ENCODE assay signal across 26 cellular contexts in genomic region chr1:202416641-202417040, GRCh38.
DNase-seq lines count a peak whose midpoint lies in the region; ATAC-seq, FAIRE-seq and TF ChIP-seq lines count a peak whose summit lies in the region.
"Had no signal": no experiment of that assay in that cellular context is flagged by ENCODE, and none has a peak within 500 bp of the region (broad histone marks: within the 10 kb centered on the region; RNA-seq: fewer than 3 reads in every experiment).

No MANE protein-coding gene starts in this region.

- no peak for TF ChIP-seq CTCF in left ventricle myocardium inferior (IDR thresholded peaks at IDR 0.05; ENCODE audit: borderline replicate concordance)
- TF ChIP-seq CTCF in pancreas (IDR thresholded peaks at IDR 0.05) = no peak

- no peak for DNase-seq in left ventricle myocardium inferior
- no peak for DNase-seq in right cardiac atrium
- DNase-seq in caudate nucleus (lab: John Stamatoyannopoulos, UW) = peak in 5 of 61 donors; percentile 23 to 60 (median 32)
- peak; percentile 77 for DNase-seq in medulla oblongata (ENCODE audit: extremely low spot score)
- DNase-seq in superior temporal gyrus (ENCODE audit: extremely low spot score) = peak; percentile 81
- no peak for DNase-seq in pancreas
- DNase-seq: activated CD4-positive, alpha-beta T cell treated with anti-CD3 and anti-CD28 coated beads, Interleukin-2, amount 10 ng/mL, durations not matched to agents 24 days and 14 days; activated naive CD4-positive, alpha-beta T cell treated with Interleukin-2 at 50 U/mL for 16 hours; activated T-cell treated with anti-CD3 and anti-CD28 coated beads, Interleukin-2, amount 50 U/mL, for 72 hours; BE2C; cerebellar nuclear complex; H7; NCI-H510A treated with DMSO at 0.1 percent for 48 hours; Peyer's patch; psoas muscle; stimulated activated CD4-positive, alpha-beta T cell treated with anti-CD3 and anti-CD28 coated beads, Interleukin-1b, Interleukin-23, amount 100 ng/mL, for 48 hours; upper lobe of left lung had no signal

- H3K36me3 ChIP-seq in left ventricle myocardium inferior (no peaks in the 10 kb centered on the region), pancreas (no peaks in the 10 kb centered on the region)
- H3K36me3 ChIP-seq: BE2C, neural progenitor cell, Peyer's patch, upper lobe of left lung had no signal

- WGBS in right cardiac atrium = 27% methylated on average over 1 of the region's 1 CpG
- WGBS in pancreas, 2 donors = 23 to 41% methylated on average over 1 of the region's 1 CpG

- no peak for FAIRE-seq in pancreas (lab: Jason Lieb, UNC)
- FAIRE-seq: A204.1, HTR-8/SVneo, islet of Langerhans had no signal

- intact Hi-C loops in left ventricle myocardium inferior (cut with micrococcal nuclease) = no loop called here
- intact Hi-C loops in right cardiac atrium (cut with DNase I) = no loop called here
- intact Hi-C loops in pancreas (cut with DNase I) = no loop called here

- no peaks in the 10 kb centered on the region for H3K9me3 ChIP-seq in left ventricle myocardium inferior (replicated peaks)
- no peaks in the 10 kb centered on the region for H3K9me3 ChIP-seq in right cardiac atrium (ENCODE audit: control insufficient read depth, low read length)
- no peaks in the 10 kb centered on the region for H3K9me3 ChIP-seq in pancreas
- H3K9me3 ChIP-seq: BE2C, Peyer's patch, psoas muscle, upper lobe of left lung had no signal

- H3K4me3 ChIP-seq in left ventricle myocardium inferior = no peak overlapping the region
- no peak overlapping the region for H3K4me3 ChIP-seq in right cardiac atrium (ENCODE audit: low read length)
- no peak overlapping the region for H3K4me3 ChIP-seq in pancreas
- H3K4me3 ChIP-seq: neural progenitor cell, Peyer's patch, psoas muscle, upper lobe of left lung had no signal

- H3K27ac ChIP-seq in left ventricle myocardium inferior (replicated peaks) (peak overlapping the region; percentile 40), right cardiac atrium (ENCODE audit: low read length) (no peak overlapping the region), caudate nucleus (ENCODE audit: low read depth, low read length) (peak overlapping the region; percentile 9), pancreas (no peak overlapping the region)
- H3K27ac ChIP-seq: epithelial cell of prostate, KMS-11, neural progenitor cell, Peyer's patch, psoas muscle, upper lobe of left lung, VCaP had no signal

- H3K4me1 ChIP-seq in left ventricle myocardium inferior (peaks cover 81% of the 10 kb centered on the region), right cardiac atrium (ENCODE audit: control insufficient read depth, insufficient read depth, low read length) (peaks cover 4% of the 10 kb centered on the region), pancreas (peaks cover 15 to 42% (median 25%) of the 10 kb centered on the region in 3 donors)
- H3K4me1 ChIP-seq: BE2C, Peyer's patch had no signal

- ATAC-seq in right cardiac atrium (no peak), pancreas (no peak), GM19351 (IDR thresholded peaks at IDR 0.05; ENCODE audit: unreplicated experiment) (no peak), HG03139 (IDR thresholded peaks at IDR 0.05; ENCODE audit: unreplicated experiment) (no peak)
- ATAC-seq: activated T-cell treated with anti-CD3 and anti-CD28 coated beads, Interleukin-2, amount 50 U/mL, for 72 hours; psoas muscle had no signal

- H3K27me3 ChIP-seq in left ventricle myocardium inferior (ENCODE audit: low read depth) (no peaks in the 10 kb centered on the region), right cardiac atrium (ENCODE audit: control insufficient read depth, insufficient read depth) (no peaks in the 10 kb centered on the region), pancreas (no peaks in the 10 kb centered on the region)
- H3K27me3 ChIP-seq: BE2C, neural progenitor cell, Peyer's patch, upper lobe of left lung had no signal

Comparison
In these comparisons a context has a peak if more than half of its experiments do, and no peak if none do; other contexts are left out.
1. H3K27ac ChIP-seq: peak in left ventricle myocardium inferior (single experiment) and caudate nucleus (single experiment); none in right cardiac atrium (single experiment) and pancreas (0 of 4).
2. DNase-seq: peak in medulla oblongata (single experiment) and superior temporal gyrus (single experiment); none in left ventricle myocardium inferior (single experiment), right cardiac atrium (0 of 3) and pancreas (0 of 6).